Comparison of ENCODE assay signal across 11 cellular contexts in the genomic region with DNA sequence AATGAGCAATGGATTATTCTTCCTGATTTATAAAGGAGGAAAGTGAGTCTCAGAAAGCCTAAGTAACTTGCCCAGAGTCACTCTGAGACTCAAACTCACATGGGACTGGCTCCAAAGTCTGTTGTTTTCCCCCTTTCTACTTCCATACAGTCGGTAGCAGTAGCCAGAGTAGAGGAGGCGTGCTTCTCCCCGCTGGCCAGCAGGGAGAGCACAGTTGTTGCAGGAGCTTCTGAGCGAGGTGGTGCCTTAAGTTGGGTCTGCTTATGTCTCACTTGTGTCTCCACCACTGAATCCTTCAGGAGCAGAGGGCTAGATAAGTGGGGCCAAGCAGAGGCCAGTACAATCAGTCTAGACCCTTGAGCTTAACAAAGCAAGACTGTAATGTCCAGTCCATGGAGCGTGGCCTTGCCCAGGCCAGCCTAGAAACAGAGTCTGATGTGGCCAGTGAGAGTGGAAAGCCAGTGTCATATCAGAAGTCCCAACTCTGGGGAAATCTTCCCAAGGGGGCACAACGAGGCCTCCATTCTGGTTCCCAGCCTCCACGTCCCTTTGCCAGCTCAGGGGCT.
DNase-seq lines count a peak whose midpoint lies in the region; ATAC-seq and TF ChIP-seq lines count a peak whose summit lies in the region.
"Had no signal": no experiment of that assay in that cellular context is flagged by ENCODE, and none has a peak within 500 bp of the region (broad histone marks: within the 10 kb centered on the region; RNA-seq: fewer than 3 reads in every experiment).

No MANE protein-coding gene starts in this region.

- in situ Hi-C loops in ACHN (cut with HindIII; ENCODE audit: low pct_ligation_motif_present, low pct_unique_long_range_greater_than_20kb, low sequenced_read_pairs) (no loop called here), SK-MEL-5 (cut with HindIII; ENCODE audit: low pct_unique_long_range_greater_than_20kb, low sequenced_read_pairs) (no loop called here)

- peak; percentile 36 for TF ChIP-seq CTCF in GM12873 (IDR thresholded peaks at IDR 0.05; ENCODE audit: insufficient read depth, low read depth, low read length, missing control alignments)

- DNase-seq in ACHN, result peak; percentile 8
- peak; percentile 33 for DNase-seq in SK-MEL-5 (ENCODE audit: low read depth, low spot score)
- DNase-seq in iPS-NIHi7 (ENCODE audit: extremely low spot score), result peak; percentile 74
- no peak for DNase-seq in stimulated activated CD4-positive, alpha-beta T cell treated with anti-CD3 and anti-CD28 coated beads, Interleukin-15, amount 100 ng/mL, for 24 hours
- no peak for DNase-seq in activated naive CD4-positive, alpha-beta T cell treated with Interleukin-2 at 50 U/mL for 16 hours
- DNase-seq: activated naive CD4-positive, alpha-beta T cell treated with anti-CD3 and anti-CD28 coated beads for 36 hours; T-helper 1 cell had no signal

- ATAC-seq in HG03139 (IDR thresholded peaks at IDR 0.05; ENCODE audit: unreplicated experiment) (no peak), HG02840 (IDR thresholded peaks at IDR 0.05; ENCODE audit: low FRiP score, unreplicated experiment) (no peak)
- ATAC-seq: gastroesophageal sphincter had no signal

Comparison
In these comparisons a context has a peak if more than half of its experiments do, and no peak if none do; other contexts are left out.
1. DNase-seq: peak in ACHN (single experiment), SK-MEL-5 (single experiment) and iPS-NIHi7 (single experiment); none in stimulated activated CD4-positive, alpha-beta T cell treated with anti-CD3 and anti-CD28 coated beads, Interleukin-15, amount 100 ng/mL, for 24 hours (single experiment) and activated naive CD4-positive, alpha-beta T cell treated with Interleukin-2 at 50 U/mL for 16 hours (single experiment).